8 cellular contexts compared by ENCODE assay signal in genomic region chr18:23452347-23452727, GRCh38. TPM values are rescaled to one million over a fixed set of nuclear protein-coding genes. Genes with fewer than 3 reads are reported as not detected.
DNase-seq lines count a peak whose midpoint lies in the region; ATAC-seq and TF ChIP-seq lines count a peak whose summit lies in the region.

No MANE protein-coding gene starts in this region.

- H3K27me3 ChIP-seq in left ventricle myocardium inferior (ENCODE audit: low read depth) (no peaks in the 10 kb centered on the region), brain microvascular endothelial cell (replicated peaks) (no peaks in the 10 kb centered on the region), mucosa of rectum (ENCODE audit: control insufficient read depth in 2 of 2, insufficient read depth in 2 of 2, low read length in 2 of 2) (no peaks in the 10 kb centered on the region)

- H3K4me3 ChIP-seq in left ventricle myocardium inferior (peak overlapping the region; percentile 88), brain microvascular endothelial cell (ENCODE audit: low read depth, low read length) (peak overlapping the region; percentile 100), mucosa of rectum (ENCODE audit: low read length in 2 of 2) (peak overlapping the region; percentile 99 to 100)

- H3K4me1 ChIP-seq in left ventricle myocardium inferior (peaks cover 52% of the 10 kb centered on the region), mucosa of rectum (ENCODE audit: control insufficient read depth in 2 of 2, insufficient read depth in 2 of 2, low read length in 2 of 2) (peaks cover 13 to 18% of the 10 kb centered on the region in 2 donors)

- H3K36me3 ChIP-seq in left ventricle myocardium inferior (peaks cover 14% of the 10 kb centered on the region), brain microvascular endothelial cell (replicated peaks) (peaks cover 2% of the 10 kb centered on the region), mucosa of rectum (ENCODE audit: control insufficient read depth in 2 of 2, insufficient read depth in 2 of 2, low read length in 2 of 2) (no peaks in the 10 kb centered on the region)

- intact Hi-C loops in left ventricle myocardium inferior (cut with micrococcal nuclease): no loop called here
- intact Hi-C loops in Right ventricle myocardium inferior (cut with DNase I): loop anchor here (5.0 kb wide), 1 partner anchor 50 kb away; the partner anchor contains the start of gene RMC1

- H3K27ac ChIP-seq in left ventricle myocardium inferior (replicated peaks) (peak overlapping the region; percentile 93), brain microvascular endothelial cell (peak overlapping the region; percentile 92), mucosa of rectum (ENCODE audit: low read depth in 2 of 2, low read length in 2 of 2) (peak overlapping the region; percentile 98 to 100)

- TF ChIP-seq CTCF in left ventricle myocardium inferior (IDR thresholded peaks at IDR 0.05; ENCODE audit: borderline replicate concordance) (no peak), brain microvascular endothelial cell (IDR thresholded peaks at IDR 0.05; ENCODE audit: low read depth, low read length, missing control alignments) (no peak)

- in situ Hi-C loops in brain microvascular endothelial cell (cut with HindIII; ENCODE audit: low pct_ligation_motif_present, low sequenced_read_pairs): no loop called here

- H3K9me3 ChIP-seq in left ventricle myocardium inferior (replicated peaks) (no peaks in the 10 kb centered on the region), mucosa of rectum (ENCODE audit: control insufficient read depth in 2 of 2, low read length in 2 of 2) (no peaks in the 10 kb centered on the region)

- ATAC-seq in Right ventricle myocardium inferior (no peak), HG03565 (IDR thresholded peaks at IDR 0.05; ENCODE audit: unreplicated experiment) (no peak)

- DNase-seq in left ventricle myocardium inferior (no peak), Right ventricle myocardium inferior (ENCODE audit: missing footprints) (no peak), brain microvascular endothelial cell (no peak), NCI-H146 (lab: John Stamatoyannopoulos, UW) (no peak), NCI-H2029 (lab: John Stamatoyannopoulos, UW) (no peak), SW 1271 (lab: John Stamatoyannopoulos, UW) (no peak)

- peak overlapping the region; percentile 97 to 100 for H3K9ac ChIP-seq in mucosa of rectum (ENCODE audit: low read depth in 1 of 2, low read length in 2 of 2)

RNA-seq across cellular contexts. Expression of gene RIOK3, which starts 0.8 kb away (rescaled TPM):
- total RNA-seq in left ventricle myocardium inferior (60.4 TPM), Right ventricle myocardium inferior (49.3 TPM)

RNA-seq across cellular contexts. Expression of gene RMC1, which starts 51.0 kb away (rescaled TPM):
- 14.7 TPM for total RNA-seq in left ventricle myocardium inferior
- total RNA-seq in Right ventricle myocardium inferior: 13.0 TPM
